9 cellular contexts compared by ENCODE assay signal in genomic region chr9:124110307-124110915, GRCh38.
DNase-seq lines count a peak whose midpoint lies in the region; ATAC-seq and TF ChIP-seq lines count a peak whose summit lies in the region.
"Had no signal": no experiment of that assay in that cellular context is flagged by ENCODE, and none has a peak within 500 bp of the region (broad histone marks: within the 10 kb centered on the region; RNA-seq: fewer than 3 reads in every experiment).

No MANE protein-coding gene starts in this region.

- H3K4me1 Mint-ChIP-seq in activated naive CD8-positive, alpha-beta T cell treated with anti-CD3 and anti-CD28 coated beads, Interleukin-2, amount 50 U/mL, for 24 hours = no peaks in the 10 kb centered on the region

- no peak overlapping the region for H3K27ac Mint-ChIP-seq in activated naive CD8-positive, alpha-beta T cell treated with anti-CD3 and anti-CD28 coated beads, Interleukin-2, amount 50 U/mL, for 24 hours

- peaks cover 1% of the 10 kb centered on the region; the same call in 1 of the 2 replicates for H3K4me1 ChIP-seq in iPS DF 6.9 (ENCODE audit: control insufficient read depth, insufficient read depth, low read length)
- H3K4me1 ChIP-seq: upper lobe of left lung had no signal

- CTCF ChIA-PET in GM10248 (lab: Yijun Ruan, JAX) = interaction anchor here (2.9 kb wide), 1 partner anchor 16 kb away, joined by 13 read pairs; no protein-coding TSS in a partner anchor

- H3K27me3 Mint-ChIP-seq in activated naive CD8-positive, alpha-beta T cell treated with anti-CD3 and anti-CD28 coated beads, Interleukin-2, amount 50 U/mL, for 24 hours = peaks cover 23% of the 10 kb centered on the region

- no peaks in the 10 kb centered on the region for H3K27me3 ChIP-seq in iPS DF 6.9 (ENCODE audit: control insufficient read depth, insufficient read depth, low read length)
- H3K27me3 ChIP-seq: upper lobe of left lung had no signal

- H3K36me3 ChIP-seq in iPS DF 6.9 (ENCODE audit: control insufficient read depth, insufficient read depth, low read length) = no peaks in the 10 kb centered on the region
- H3K36me3 ChIP-seq: upper lobe of left lung had no signal

- H3K9me3 ChIP-seq in iPS DF 6.9 (ENCODE audit: control insufficient read depth, insufficient read depth, low read length) = no peaks in the 10 kb centered on the region
- H3K9me3 ChIP-seq: upper lobe of left lung had no signal

- no peaks in the 10 kb centered on the region for H3K36me3 Mint-ChIP-seq in activated naive CD8-positive, alpha-beta T cell treated with anti-CD3 and anti-CD28 coated beads, Interleukin-2, amount 50 U/mL, for 24 hours (ENCODE audit: low read depth)

- ATAC-seq in activated naive CD8-positive, alpha-beta T cell treated with anti-CD3 and anti-CD28 coated beads, Interleukin-2, amount 50 U/mL, for 24 hours = no peak
- ATAC-seq in GM18861 (IDR thresholded peaks at IDR 0.05; ENCODE audit: unreplicated experiment) (no peak), HG03135 (IDR thresholded peaks at IDR 0.05; ENCODE audit: unreplicated experiment) (no peak), GM18520 (IDR thresholded peaks at IDR 0.05; ENCODE audit: unreplicated experiment) (no peak)

- POLR2A ChIA-PET in GM10248 (lab: Yijun Ruan, JAX) = no interaction called here

- WGBS in iPS DF 6.9 (ENCODE audit: insufficient coverage, insufficient read length) = no CpG with 5 or more reads among the region's 16 CpGs

- no peak for TF ChIP-seq CTCF in GM10248 (IDR thresholded peaks at IDR 0.05; ENCODE audit: control extremely low read depth, extremely low read depth, low read depth, missing control alignments)

- H3K4me3 Mint-ChIP-seq in activated naive CD8-positive, alpha-beta T cell treated with anti-CD3 and anti-CD28 coated beads, Interleukin-2, amount 50 U/mL, for 24 hours = no peak overlapping the region

- no peak overlapping the region for H3K4me3 ChIP-seq in iPS DF 6.9 (ENCODE audit: low read length)
- H3K4me3 ChIP-seq: upper lobe of left lung had no signal

- peaks cover 6% of the 10 kb centered on the region for H3K9me3 Mint-ChIP-seq in activated naive CD8-positive, alpha-beta T cell treated with anti-CD3 and anti-CD28 coated beads, Interleukin-2, amount 50 U/mL, for 24 hours

- H3K27ac ChIP-seq in iPS DF 6.9 (ENCODE audit: low read length) = no peak overlapping the region
- H3K27ac ChIP-seq: upper lobe of left lung had no signal

- peak; percentile 64 for DNase-seq in GM10248 (ENCODE audit: extremely low spot score)
- DNase-seq in NOMO-1 (lab: John Stamatoyannopoulos, UW; ENCODE audit: unreplicated experiment in 2 of 2) = peak; percentile 17 to 38
- DNase-seq in activated naive CD8-positive, alpha-beta T cell treated with anti-CD3 and anti-CD28 coated beads, Interleukin-2, amount 50 U/mL, for 24 hours = peak; percentile 55
- peak; percentile 48 for DNase-seq in iPS DF 6.9 (ENCODE audit: low read depth, low spot score)
- DNase-seq in stimulated activated CD4-positive, alpha-beta T cell treated with anti-CD3 and anti-CD28 coated beads, Interleukin-4, amount 100 ng/mL, for 24 hours = peak; percentile 35
